ENCODE assay signal across 5 cellular contexts in the genomic region with DNA sequence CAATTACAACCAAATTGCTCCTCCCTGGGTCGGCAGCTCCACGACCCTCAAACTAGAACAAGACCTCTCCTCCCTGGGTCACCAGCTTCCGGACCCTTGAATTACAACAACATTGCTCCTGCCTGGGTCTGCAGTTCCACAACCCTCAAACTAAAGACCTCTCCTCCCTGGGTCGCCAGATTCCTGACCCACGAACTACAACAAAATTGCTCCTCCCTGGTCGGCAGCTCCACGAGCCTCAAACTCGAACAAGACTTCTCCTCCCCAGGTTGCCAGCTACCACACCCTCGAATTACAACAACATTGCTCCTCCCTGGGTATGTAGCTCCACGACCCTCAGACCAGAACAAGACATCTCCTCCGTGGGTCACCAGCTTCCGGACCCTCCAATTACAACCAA.
DNase-seq lines count a peak whose midpoint lies in the region; TF ChIP-seq lines count a peak whose summit lies in the region.
"Not testable (repeated sequence)": the region's sequence is repeated elsewhere in the genome, so short reads cannot be mapped to it uniquely, and the experiment has no call there.

No MANE protein-coding gene starts in this region.

- not testable (repeated sequence) for H3K4me1 ChIP-seq in neural progenitor cell, transverse colon

- H4K20me1 ChIP-seq in neural progenitor cell (ENCODE audit: low read depth): not testable (repeated sequence)

- H3K27ac Mint-ChIP-seq in nephron progenitor cell, neural progenitor cell: not testable (repeated sequence)
- peak overlapping the region; percentile 67 for H3K27ac Mint-ChIP-seq in progenitor cell of endocrine pancreas

- TF ChIP-seq CTCF in nephron progenitor cell (IDR thresholded peaks at IDR 0.05); neural progenitor cell (IDR thresholded peaks at IDR 0.05); progenitor cell of endocrine pancreas (IDR thresholded peaks at IDR 0.05; ENCODE audit: unreplicated experiment); transverse colon (IDR thresholded peaks at IDR 0.05): not testable (repeated sequence)

- H3K4me3 Mint-ChIP-seq in nephron progenitor cell (peak overlapping the region; percentile 61), neural progenitor cell (peak overlapping the region; percentile 64)
- not testable (repeated sequence) for H3K4me3 Mint-ChIP-seq in progenitor cell of endocrine pancreas (ENCODE audit: low read depth)

- TF ChIP-seq EP300 in transverse colon (IDR thresholded peaks at IDR 0.05; ENCODE audit: low read depth): not testable (repeated sequence)

- peaks cover 34% of the 10 kb centered on the region for H3K27me3 Mint-ChIP-seq in nephron progenitor cell (ENCODE audit: low read depth, poor library complexity)
- H3K27me3 Mint-ChIP-seq in neural progenitor cell (ENCODE audit: insufficient read depth, low read depth): peaks cover 13% of the 10 kb centered on the region
- peaks cover 23% of the 10 kb centered on the region for H3K27me3 Mint-ChIP-seq in progenitor cell of endocrine pancreas

- in situ Hi-C loops in transverse colon (cut with MboI; ENCODE audit: low pct_ligation_motif_present in 1 of 4, low pct_unique_long_range_greater_than_20kb in 1 of 4, low sequenced_read_pairs in 3 of 4): not testable (repeated sequence)

- not testable (repeated sequence) for H3K9ac ChIP-seq in neural progenitor cell

- not testable (repeated sequence) for H3K79me2 ChIP-seq in neural progenitor cell (ENCODE audit: low read depth)

- H3K9me3 Mint-ChIP-seq in nephron progenitor cell (peaks cover 67% of the 10 kb centered on the region), neural progenitor cell (peaks cover 32% of the 10 kb centered on the region)
- not testable (repeated sequence) for H3K9me3 Mint-ChIP-seq in progenitor cell of endocrine pancreas (ENCODE audit: low read depth)

- not testable (repeated sequence) for H2AFZ ChIP-seq in neural progenitor cell (replicated peaks)

- DNase-seq in nephron progenitor cell; neural progenitor cell (ENCODE audit: low spot score); progenitor cell of endocrine pancreas (ENCODE audit: low spot score, unreplicated experiment): not testable (repeated sequence)
- DNase-seq in posterior vena cava (ENCODE audit: low spot score) (peak; percentile 69), transverse colon (peak; percentile 14)

- not testable (repeated sequence) for H3K27me3 ChIP-seq in neural progenitor cell, transverse colon

- not testable (repeated sequence) for H3K27ac ChIP-seq in neural progenitor cell, transverse colon

- intact Hi-C loops in posterior vena cava (cut with DNase I); transverse colon (cut with DNase I; ENCODE audit: low total_unique reads): not testable (repeated sequence)

- not testable (repeated sequence) for TF ChIP-seq POLR2A in transverse colon (IDR thresholded peaks at IDR 0.05)

- not testable (repeated sequence) for H3K4me3 ChIP-seq in neural progenitor cell, transverse colon

- not testable (repeated sequence) for H3F3A ChIP-seq in neural progenitor cell (ENCODE audit: low read depth)

- H3K4me2 ChIP-seq in neural progenitor cell: not testable (repeated sequence)

- H3K9me3 ChIP-seq in neural progenitor cell (ENCODE audit: low read depth); transverse colon: not testable (repeated sequence)

- not testable (repeated sequence) for H3K36me3 ChIP-seq in neural progenitor cell, transverse colon

- H3K4me1 Mint-ChIP-seq in nephron progenitor cell (peaks cover 34% of the 10 kb centered on the region), neural progenitor cell (peaks cover 15% of the 10 kb centered on the region)
- H3K4me1 Mint-ChIP-seq in progenitor cell of endocrine pancreas (ENCODE audit: low read depth): not testable (repeated sequence)

- WGBS in transverse colon (ENCODE audit: low coverage in 1 of 2), 2 donors: 60 to 68% methylated on average over 1 to 11 of the region's 12 CpGs

- H3K36me3 Mint-ChIP-seq in nephron progenitor cell (ENCODE audit: low read depth): peaks cover 28% of the 10 kb centered on the region
- peaks cover 11% of the 10 kb centered on the region for H3K36me3 Mint-ChIP-seq in neural progenitor cell
- not testable (repeated sequence) for H3K36me3 Mint-ChIP-seq in progenitor cell of endocrine pancreas (ENCODE audit: insufficient read depth)
